In genomic region chr4:130808492-130808891, GRCh38 we compare ENCODE assay signal across 11 cellular contexts.
DNase-seq lines count a peak whose midpoint lies in the region; ATAC-seq and TF ChIP-seq lines count a peak whose summit lies in the region.
"Had no signal": no experiment of that assay in that cellular context is flagged by ENCODE, and none has a peak within 500 bp of the region (broad histone marks: within the 10 kb centered on the region; RNA-seq: fewer than 3 reads in every experiment).

No MANE protein-coding gene starts in this region.

- 78% methylated on average over 3 of the region's 3 CpGs for WGBS in esophagus muscularis mucosa

- H3K4me1 ChIP-seq in esophagus muscularis mucosa (no peaks in the 10 kb centered on the region), upper lobe of right lung (no peaks in the 10 kb centered on the region), vagina (no peaks in the 10 kb centered on the region)
- H3K4me1 ChIP-seq: parathyroid adenoma, SJSA1 had no signal

- no peak for TF ChIP-seq POLR2A in esophagus muscularis mucosa (IDR thresholded peaks at IDR 0.05; ENCODE audit: low read depth)
- TF ChIP-seq POLR2A in vagina (IDR thresholded peaks at IDR 0.05) = no peak

- no peaks in the 10 kb centered on the region for H3K27me3 ChIP-seq in esophagus muscularis mucosa
- no peaks in the 10 kb centered on the region for H3K27me3 ChIP-seq in upper lobe of right lung
- no peaks in the 10 kb centered on the region for H3K27me3 ChIP-seq in vagina
- H3K27me3 ChIP-seq: SJSA1 had no signal

- H3K27ac ChIP-seq in esophagus muscularis mucosa (replicated peaks in 1 of 4) (no peak overlapping the region), upper lobe of right lung (no peak overlapping the region), vagina (no peak overlapping the region)
- H3K27ac ChIP-seq: parathyroid adenoma, SJSA1 had no signal

- H3K36me3 ChIP-seq in esophagus muscularis mucosa (no peaks in the 10 kb centered on the region), upper lobe of right lung (no peaks in the 10 kb centered on the region), vagina (no peaks in the 10 kb centered on the region)
- H3K36me3 ChIP-seq: SJSA1 had no signal

- intact Hi-C loops in esophagus muscularis mucosa (cut with DNase I) = no loop called here
- intact Hi-C loops in upper lobe of right lung (cut with DNase I) = no loop called here
- intact Hi-C loops in vagina (cut with DNase I) = no loop called here

- no peak overlapping the region for H3K4me3 ChIP-seq in esophagus muscularis mucosa
- H3K4me3 ChIP-seq in upper lobe of right lung = no peak overlapping the region
- no peak overlapping the region for H3K4me3 ChIP-seq in vagina
- H3K4me3 ChIP-seq: SJSA1 had no signal

- H3K9me3 ChIP-seq in esophagus muscularis mucosa = peaks cover 0 to 6% (median 3%) of the 10 kb centered on the region in 4 donors
- H3K9me3 ChIP-seq in upper lobe of right lung = no peaks in the 10 kb centered on the region
- no peaks in the 10 kb centered on the region for H3K9me3 ChIP-seq in vagina

- peak in 2 of 3 experiments; percentile 8 to 25 for TF ChIP-seq CTCF in esophagus muscularis mucosa (IDR thresholded peaks at IDR 0.05)
- TF ChIP-seq CTCF in upper lobe of right lung (IDR thresholded peaks at IDR 0.05) = peak; percentile 31
- no peak for TF ChIP-seq CTCF in vagina (IDR thresholded peaks at IDR 0.05)

- ATAC-seq in upper lobe of right lung = no peak
- ATAC-seq in stimulated activated naive CD8-positive, alpha-beta T cell treated with anti-CD3 and anti-CD28 coated beads, Interleukin-15, Interleukin-2, amounts not matched to agents 100 U/mL and 50 U/mL, for 24 hours = no peak

- no peak for TF ChIP-seq EP300 in esophagus muscularis mucosa (IDR thresholded peaks at IDR 0.05)

- DNase-seq in SIG-M5 treated with dmso at 0.1 percent for 504 hours (lab: John Stamatoyannopoulos, UW; ENCODE audit: unreplicated experiment) (peak; percentile 23), SIG-M5 (lab: John Stamatoyannopoulos, UW) (no peak), NCI-H748 treated with DMSO at 0.1 percent for 48 hours (lab: John Stamatoyannopoulos, UW) (peak; percentile 2), esophagus muscularis mucosa (ENCODE audit: extremely low spot score) (no peak), upper lobe of right lung (no peak), vagina (ENCODE audit: extremely low spot score in 2 of 2) (no peak)
- no peak for DNase-seq in stimulated activated naive CD4-positive, alpha-beta T cell (lab: John Stamatoyannopoulos, UW)
- no peak for DNase-seq in stimulated activated naive CD8-positive, alpha-beta T cell treated with anti-CD3 and anti-CD28 coated beads, Interleukin-15, Interleukin-2, amounts not matched to agents 100 U/mL and 50 U/mL, for 24 hours
- DNase-seq: cerebellar nuclear complex had no signal

Comparison
In these comparisons a context has a peak if more than half of its experiments do, and no peak if none do; other contexts are left out.
1. DNase-seq: peak in SIG-M5 treated with dmso at 0.1 percent for 504 hours (single experiment) and NCI-H748 treated with DMSO at 0.1 percent for 48 hours (single experiment); none in SIG-M5 (single experiment), esophagus muscularis mucosa (single experiment), upper lobe of right lung (single experiment), vagina (0 of 2), stimulated activated naive CD4-positive, alpha-beta T cell (0 of 6) and stimulated activated naive CD8-positive, alpha-beta T cell treated with anti-CD3 and anti-CD28 coated beads, Interleukin-15, Interleukin-2, amounts not matched to agents 100 U/mL and 50 U/mL, for 24 hours (single experiment).
2. CTCF ChIP-seq: peak in esophagus muscularis mucosa (2 of 3) and upper lobe of right lung (single experiment); none in vagina (0 of 3).